In the genomic region with DNA sequence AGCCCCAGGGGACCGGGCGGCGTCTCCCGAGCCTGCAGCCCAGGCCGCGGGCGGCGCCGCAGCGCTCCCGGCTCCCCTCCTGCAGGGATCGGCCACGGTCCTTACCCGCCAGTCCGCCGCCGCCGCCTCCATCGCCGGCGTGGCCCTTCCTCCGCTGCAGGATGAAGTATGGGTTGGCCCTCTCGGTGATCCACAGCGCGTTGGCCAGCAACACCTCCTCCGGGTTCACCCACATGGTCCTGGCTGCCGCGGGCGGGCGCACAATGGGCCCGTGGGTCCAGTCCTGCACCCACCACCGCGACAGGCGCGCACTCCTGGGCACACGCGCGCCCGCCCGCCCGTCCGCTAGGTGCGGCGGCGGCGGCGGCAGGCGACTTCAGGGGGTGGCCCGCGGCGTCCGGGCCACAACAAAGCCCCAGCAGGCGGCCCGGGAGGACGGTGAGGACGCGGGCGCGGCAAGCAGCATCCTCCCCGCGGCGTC, we compare ENCODE assay signal across 1 cellular context.
TF ChIP-seq lines count a peak whose summit lies in the region.

No MANE protein-coding gene starts in this region.

TF ChIP-seq in HepG2, 621 proteins besides CTCF, POLR2A, EP300 and RAD21 (continues in another document):
- TF ChIP-seq, protein P1, sequence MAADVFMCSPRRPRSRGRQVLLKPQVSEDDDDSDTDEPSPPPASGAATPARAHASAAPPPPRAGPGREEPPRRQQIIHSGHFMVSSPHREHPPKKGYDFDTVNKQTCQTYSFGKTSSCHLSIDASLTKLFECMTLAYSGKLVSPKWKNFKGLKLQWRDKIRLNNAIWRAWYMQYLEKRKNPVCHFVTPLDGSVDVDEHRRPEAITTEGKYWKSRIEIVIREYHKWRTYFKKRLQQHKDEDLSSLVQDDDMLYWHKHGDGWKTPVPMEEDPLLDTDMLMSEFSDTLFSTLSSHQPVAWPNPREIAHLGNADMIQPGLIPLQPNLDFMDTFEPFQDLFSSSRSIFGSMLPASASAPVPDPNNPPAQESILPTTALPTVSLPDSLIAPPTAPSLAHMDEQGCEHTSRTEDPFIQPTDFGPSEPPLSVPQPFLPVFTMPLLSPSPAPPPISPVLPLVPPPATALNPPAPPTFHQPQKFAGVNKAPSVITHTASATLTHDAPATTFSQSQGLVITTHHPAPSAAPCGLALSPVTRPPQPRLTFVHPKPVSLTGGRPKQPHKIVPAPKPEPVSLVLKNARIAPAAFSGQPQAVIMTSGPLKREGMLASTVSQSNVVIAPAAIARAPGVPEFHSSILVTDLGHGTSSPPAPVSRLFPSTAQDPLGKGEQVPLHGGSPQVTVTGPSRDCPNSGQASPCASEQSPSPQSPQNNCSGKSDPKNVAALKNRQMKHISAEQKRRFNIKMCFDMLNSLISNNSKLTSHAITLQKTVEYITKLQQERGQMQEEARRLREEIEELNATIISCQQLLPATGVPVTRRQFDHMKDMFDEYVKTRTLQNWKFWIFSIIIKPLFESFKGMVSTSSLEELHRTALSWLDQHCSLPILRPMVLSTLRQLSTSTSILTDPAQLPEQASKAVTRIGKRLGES (CRISPR knock-in tag; IDR thresholded peaks at IDR 0.05; ENCODE audit: borderline replicate concordance) = no peak
- TF ChIP-seq SMYD3 (CRISPR knock-in tag; IDR thresholded peaks at IDR 0.05) = no peak
- peak; percentile 58; the same call in 1 of the 2 replicates for TF ChIP-seq ZC3H13 (CRISPR knock-in tag; IDR thresholded peaks at IDR 0.05)
- TF ChIP-seq BCL6 (CRISPR knock-in tag; IDR thresholded peaks at IDR 0.05) = no peak
- no peak for TF ChIP-seq CEBPG (CRISPR knock-in tag; IDR thresholded peaks at IDR 0.05)
- peak; percentile 6; the same call in 1 of the 2 replicates for TF ChIP-seq ZNF761 (CRISPR knock-in tag; conservative IDR thresholded peaks at IDR 0.05)
- peak; percentile 62 for TF ChIP-seq MYC (CRISPR knock-in tag; IDR thresholded peaks at IDR 0.05; ENCODE audit: borderline replicate concordance)
- TF ChIP-seq CENPT (CRISPR knock-in tag; IDR thresholded peaks at IDR 0.05; ENCODE audit: low read depth) = no peak
- 0 out of 2 replicates have a peak, but pooled peaks have one; percentile 28 for TF ChIP-seq ZIK1 (CRISPR knock-in tag; IDR thresholded peaks at IDR 0.05; ENCODE audit: borderline replicate concordance, low read depth)
- TF ChIP-seq MXD3 (CRISPR knock-in tag; IDR thresholded peaks at IDR 0.05) = 0 out of 2 replicates have a peak, but pooled peaks have one; percentile 42
- TF ChIP-seq REPIN1 (CRISPR knock-in tag; IDR thresholded peaks at IDR 0.05; ENCODE audit: borderline replicate concordance, low read depth) = no peak
- TF ChIP-seq, protein P2, sequence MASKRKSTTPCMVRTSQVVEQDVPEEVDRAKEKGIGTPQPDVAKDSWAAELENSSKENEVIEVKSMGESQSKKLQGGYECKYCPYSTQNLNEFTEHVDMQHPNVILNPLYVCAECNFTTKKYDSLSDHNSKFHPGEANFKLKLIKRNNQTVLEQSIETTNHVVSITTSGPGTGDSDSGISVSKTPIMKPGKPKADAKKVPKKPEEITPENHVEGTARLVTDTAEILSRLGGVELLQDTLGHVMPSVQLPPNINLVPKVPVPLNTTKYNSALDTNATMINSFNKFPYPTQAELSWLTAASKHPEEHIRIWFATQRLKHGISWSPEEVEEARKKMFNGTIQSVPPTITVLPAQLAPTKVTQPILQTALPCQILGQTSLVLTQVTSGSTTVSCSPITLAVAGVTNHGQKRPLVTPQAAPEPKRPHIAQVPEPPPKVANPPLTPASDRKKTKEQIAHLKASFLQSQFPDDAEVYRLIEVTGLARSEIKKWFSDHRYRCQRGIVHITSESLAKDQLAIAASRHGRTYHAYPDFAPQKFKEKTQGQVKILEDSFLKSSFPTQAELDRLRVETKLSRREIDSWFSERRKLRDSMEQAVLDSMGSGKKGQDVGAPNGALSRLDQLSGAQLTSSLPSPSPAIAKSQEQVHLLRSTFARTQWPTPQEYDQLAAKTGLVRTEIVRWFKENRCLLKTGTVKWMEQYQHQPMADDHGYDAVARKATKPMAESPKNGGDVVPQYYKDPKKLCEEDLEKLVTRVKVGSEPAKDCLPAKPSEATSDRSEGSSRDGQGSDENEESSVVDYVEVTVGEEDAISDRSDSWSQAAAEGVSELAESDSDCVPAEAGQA (IDR thresholded peaks at IDR 0.05; ENCODE audit: low read depth) = no peak
- TF ChIP-seq, protein P2 (CRISPR knock-in tag; IDR thresholded peaks at IDR 0.05; ENCODE audit: borderline replicate concordance) = 0 out of 2 replicates have a peak, but pooled peaks have one; percentile 21
- TF ChIP-seq, protein P3, sequence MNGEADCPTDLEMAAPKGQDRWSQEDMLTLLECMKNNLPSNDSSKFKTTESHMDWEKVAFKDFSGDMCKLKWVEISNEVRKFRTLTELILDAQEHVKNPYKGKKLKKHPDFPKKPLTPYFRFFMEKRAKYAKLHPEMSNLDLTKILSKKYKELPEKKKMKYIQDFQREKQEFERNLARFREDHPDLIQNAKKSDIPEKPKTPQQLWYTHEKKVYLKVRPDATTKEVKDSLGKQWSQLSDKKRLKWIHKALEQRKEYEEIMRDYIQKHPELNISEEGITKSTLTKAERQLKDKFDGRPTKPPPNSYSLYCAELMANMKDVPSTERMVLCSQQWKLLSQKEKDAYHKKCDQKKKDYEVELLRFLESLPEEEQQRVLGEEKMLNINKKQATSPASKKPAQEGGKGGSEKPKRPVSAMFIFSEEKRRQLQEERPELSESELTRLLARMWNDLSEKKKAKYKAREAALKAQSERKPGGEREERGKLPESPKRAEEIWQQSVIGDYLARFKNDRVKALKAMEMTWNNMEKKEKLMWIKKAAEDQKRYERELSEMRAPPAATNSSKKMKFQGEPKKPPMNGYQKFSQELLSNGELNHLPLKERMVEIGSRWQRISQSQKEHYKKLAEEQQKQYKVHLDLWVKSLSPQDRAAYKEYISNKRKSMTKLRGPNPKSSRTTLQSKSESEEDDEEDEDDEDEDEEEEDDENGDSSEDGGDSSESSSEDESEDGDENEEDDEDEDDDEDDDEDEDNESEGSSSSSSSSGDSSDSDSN (CRISPR knock-in tag; IDR thresholded peaks at IDR 0.05) = peak; percentile 86; the same call in 1 of the 2 replicates
- peak; percentile 81 for TF ChIP-seq ASH2L (IDR thresholded peaks at IDR 0.05; ENCODE audit: insufficient read length, low read depth, low read length)
- TF ChIP-seq ZNF589 (CRISPR knock-in tag; conservative IDR thresholded peaks at IDR 0.05) = 0 out of 2 replicates have a peak, but pooled peaks have one; percentile 48
- TF ChIP-seq ATF5 (CRISPR knock-in tag; IDR thresholded peaks at IDR 0.05; ENCODE audit: low read depth) = 0 out of 2 replicates have a peak, but pooled peaks have one; percentile 11
- no peak for TF ChIP-seq JARID2 (CRISPR knock-in tag; IDR thresholded peaks at IDR 0.05; ENCODE audit: insufficient replicate concordance)
- TF ChIP-seq FUBP1 (CRISPR knock-in tag; IDR thresholded peaks at IDR 0.05; ENCODE audit: borderline replicate concordance) = no peak
- TF ChIP-seq ZZZ3 (CRISPR knock-in tag; IDR thresholded peaks at IDR 0.05; ENCODE audit: borderline replicate concordance) = 0 out of 2 replicates have a peak, but pooled peaks have one; percentile 35
- no peak for TF ChIP-seq ARNTL (CRISPR knock-in tag; IDR thresholded peaks at IDR 0.05)
- 0 out of 2 replicates have a peak, but pooled peaks have one; percentile 34 for TF ChIP-seq PAX8 (CRISPR knock-in tag; IDR thresholded peaks at IDR 0.05; ENCODE audit: borderline replicate concordance)
- TF ChIP-seq ZNF34 (CRISPR knock-in tag; IDR thresholded peaks at IDR 0.05; ENCODE audit: borderline replicate concordance) = peak; percentile 17; the same call in 1 of the 2 replicates
- peak; percentile 24 for TF ChIP-seq SKI (IDR thresholded peaks at IDR 0.05; ENCODE audit: partially characterized antibody)
- TF ChIP-seq U2AF1 (optimal IDR thresholded peaks at IDR 0.05; ENCODE audit: low read depth, low read length) = no peak
- no peak for TF ChIP-seq ZNF232 (CRISPR knock-in tag; IDR thresholded peaks at IDR 0.05; ENCODE audit: borderline replicate concordance)
- TF ChIP-seq NCOR1 (IDR thresholded peaks at IDR 0.05; ENCODE audit: borderline replicate concordance, low read length) = no peak
- TF ChIP-seq YEATS4 (CRISPR knock-in tag; IDR thresholded peaks at IDR 0.05; ENCODE audit: borderline replicate concordance) = peak; percentile 73
- peak; percentile 43 for TF ChIP-seq ZNF768 (CRISPR knock-in tag; IDR thresholded peaks at IDR 0.05)
- 0 out of 2 replicates have a peak, but pooled peaks have one; percentile 7 for TF ChIP-seq ZNF777 (CRISPR knock-in tag; IDR thresholded peaks at IDR 0.05)
- peak; percentile 65 for TF ChIP-seq ZFY (CRISPR knock-in tag; IDR thresholded peaks at IDR 0.05)
- TF ChIP-seq ZNF230 (CRISPR knock-in tag; IDR thresholded peaks at IDR 0.05) = 0 out of 2 replicates have a peak, but pooled peaks have one; percentile 13
- TF ChIP-seq KAT7 (CRISPR knock-in tag; IDR thresholded peaks at IDR 0.05; ENCODE audit: borderline replicate concordance) = 0 out of 2 replicates have a peak, but pooled peaks have one; percentile 3
- no peak for TF ChIP-seq GPN1 (CRISPR knock-in tag; IDR thresholded peaks at IDR 0.05; ENCODE audit: borderline replicate concordance)
- TF ChIP-seq ZSCAN25 (CRISPR knock-in tag; IDR thresholded peaks at IDR 0.05) = no peak; the same call in 1 of the 2 replicates
- peak; percentile 56; the same call in 1 of the 2 replicates for TF ChIP-seq SALL2 (CRISPR knock-in tag; IDR thresholded peaks at IDR 0.05)
- TF ChIP-seq CBX2 (IDR thresholded peaks at IDR 0.05; ENCODE audit: low read depth, low read length) = no peak
- no peak for TF ChIP-seq CBX2 (CRISPR knock-in tag; IDR thresholded peaks at IDR 0.05; ENCODE audit: low read depth)
- no peak for TF ChIP-seq ZNF670 (CRISPR knock-in tag; IDR thresholded peaks at IDR 0.05; ENCODE audit: borderline replicate concordance)
- 0 out of 2 replicates have a peak, but pooled peaks have one; percentile 18 for TF ChIP-seq CSRNP2 (CRISPR knock-in tag; conservative IDR thresholded peaks at IDR 0.05; ENCODE audit: low read depth)
- no peak for TF ChIP-seq STAT5B (CRISPR knock-in tag; IDR thresholded peaks at IDR 0.05)
- peak; percentile 26 for TF ChIP-seq XRCC5 (optimal IDR thresholded peaks at IDR 0.05; ENCODE audit: low read length)
- peak; percentile 66; the same call in 1 of the 2 replicates for TF ChIP-seq ZMAT3 (CRISPR knock-in tag; conservative IDR thresholded peaks at IDR 0.05)
- peak; percentile 75; the same call in 1 of the 2 replicates for TF ChIP-seq ZNF691 (CRISPR knock-in tag; IDR thresholded peaks at IDR 0.05; ENCODE audit: borderline replicate concordance, low read depth)
- 0 out of 2 replicates have a peak, but pooled peaks have one; percentile 42 for TF ChIP-seq SAFB2 (CRISPR knock-in tag; IDR thresholded peaks at IDR 0.05; ENCODE audit: borderline replicate concordance, low read depth)
- 0 out of 2 replicates have a peak, but pooled peaks have one; percentile 15 for TF ChIP-seq ZSCAN21 (CRISPR knock-in tag; IDR thresholded peaks at IDR 0.05; ENCODE audit: borderline replicate concordance)
